ENCODE assay signal across 1 cellular context in genomic region chr16:74637742-74638453, GRCh38.
TF ChIP-seq lines count a peak whose summit lies in the region.

No MANE protein-coding gene starts in this region.

TF ChIP-seq in GM23338, 12 proteins besides CTCF, POLR2A, EP300 and RAD21 (continued from another document):
- TF ChIP-seq, protein P1, sequence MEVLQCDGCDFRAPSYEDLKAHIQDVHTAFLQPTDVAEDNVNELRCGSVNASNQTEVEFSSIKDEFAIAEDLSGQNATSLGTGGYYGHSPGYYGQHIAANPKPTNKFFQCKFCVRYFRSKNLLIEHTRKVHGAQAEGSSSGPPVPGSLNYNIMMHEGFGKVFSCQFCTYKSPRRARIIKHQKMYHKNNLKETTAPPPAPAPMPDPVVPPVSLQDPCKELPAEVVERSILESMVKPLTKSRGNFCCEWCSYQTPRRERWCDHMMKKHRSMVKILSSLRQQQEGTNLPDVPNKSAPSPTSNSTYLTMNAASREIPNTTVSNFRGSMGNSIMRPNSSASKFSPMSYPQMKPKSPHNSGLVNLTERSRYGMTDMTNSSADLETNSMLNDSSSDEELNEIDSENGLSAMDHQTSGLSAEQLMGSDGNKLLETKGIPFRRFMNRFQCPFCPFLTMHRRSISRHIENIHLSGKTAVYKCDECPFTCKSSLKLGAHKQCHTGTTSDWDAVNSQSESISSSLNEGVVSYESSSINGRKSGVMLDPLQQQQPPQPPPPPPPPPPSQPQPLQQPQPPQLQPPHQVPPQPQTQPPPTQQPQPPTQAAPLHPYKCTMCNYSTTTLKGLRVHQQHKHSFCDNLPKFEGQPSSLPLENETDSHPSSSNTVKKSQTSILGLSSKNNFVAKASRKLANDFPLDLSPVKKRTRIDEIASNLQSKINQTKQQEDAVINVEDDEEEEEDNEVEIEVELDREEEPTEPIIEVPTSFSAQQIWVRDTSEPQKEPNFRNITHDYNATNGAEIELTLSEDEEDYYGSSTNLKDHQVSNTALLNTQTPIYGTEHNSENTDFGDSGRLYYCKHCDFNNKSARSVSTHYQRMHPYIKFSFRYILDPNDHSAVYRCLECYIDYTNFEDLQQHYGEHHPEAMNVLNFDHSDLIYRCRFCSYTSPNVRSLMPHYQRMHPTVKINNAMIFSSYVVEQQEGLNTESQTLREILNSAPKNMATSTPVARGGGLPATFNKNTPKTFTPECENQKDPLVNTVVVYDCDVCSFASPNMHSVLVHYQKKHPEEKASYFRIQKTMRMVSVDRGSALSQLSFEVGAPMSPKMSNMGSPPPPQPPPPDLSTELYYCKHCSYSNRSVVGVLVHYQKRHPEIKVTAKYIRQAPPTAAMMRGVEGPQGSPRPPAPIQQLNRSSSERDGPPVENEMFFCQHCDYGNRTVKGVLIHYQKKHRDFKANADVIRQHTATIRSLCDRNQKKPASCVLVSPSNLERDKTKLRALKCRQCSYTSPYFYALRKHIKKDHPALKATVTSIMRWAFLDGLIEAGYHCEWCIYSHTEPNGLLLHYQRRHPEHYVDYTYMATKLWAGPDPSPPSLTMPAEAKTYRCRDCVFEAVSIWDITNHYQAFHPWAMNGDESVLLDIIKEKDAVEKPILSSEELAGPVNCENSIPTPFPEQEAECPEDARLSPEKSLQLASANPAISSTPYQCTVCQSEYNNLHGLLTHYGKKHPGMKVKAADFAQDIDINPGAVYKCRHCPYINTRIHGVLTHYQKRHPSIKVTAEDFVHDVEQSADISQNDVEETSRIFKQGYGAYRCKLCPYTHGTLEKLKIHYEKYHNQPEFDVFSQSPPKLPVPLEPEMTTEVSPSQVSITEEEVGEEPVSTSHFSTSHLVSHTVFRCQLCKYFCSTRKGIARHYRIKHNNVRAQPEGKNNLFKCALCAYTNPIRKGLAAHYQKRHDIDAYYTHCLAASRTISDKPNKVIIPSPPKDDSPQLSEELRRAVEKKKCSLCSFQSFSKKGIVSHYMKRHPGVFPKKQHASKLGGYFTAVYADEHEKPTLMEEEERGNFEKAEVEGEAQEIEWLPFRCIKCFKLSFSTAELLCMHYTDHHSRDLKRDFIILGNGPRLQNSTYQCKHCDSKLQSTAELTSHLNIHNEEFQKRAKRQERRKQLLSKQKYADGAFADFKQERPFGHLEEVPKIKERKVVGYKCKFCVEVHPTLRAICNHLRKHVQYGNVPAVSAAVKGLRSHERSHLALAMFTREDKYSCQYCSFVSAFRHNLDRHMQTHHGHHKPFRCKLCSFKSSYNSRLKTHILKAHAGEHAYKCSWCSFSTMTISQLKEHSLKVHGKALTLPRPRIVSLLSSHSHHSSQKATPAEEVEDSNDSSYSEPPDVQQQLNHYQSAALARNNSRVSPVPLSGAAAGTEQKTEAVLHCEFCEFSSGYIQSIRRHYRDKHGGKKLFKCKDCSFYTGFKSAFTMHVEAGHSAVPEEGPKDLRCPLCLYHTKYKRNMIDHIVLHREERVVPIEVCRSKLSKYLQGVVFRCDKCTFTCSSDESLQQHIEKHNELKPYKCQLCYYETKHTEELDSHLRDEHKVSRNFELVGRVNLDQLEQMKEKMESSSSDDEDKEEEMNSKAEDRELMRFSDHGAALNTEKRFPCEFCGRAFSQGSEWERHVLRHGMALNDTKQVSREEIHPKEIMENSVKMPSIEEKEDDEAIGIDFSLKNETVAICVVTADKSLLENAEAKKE (CRISPR knock-in tag; IDR thresholded peaks at IDR 0.05): no peak
- TF ChIP-seq ZNF331 (CRISPR knock-in tag; IDR thresholded peaks at IDR 0.05; ENCODE audit: low read depth): no peak
- TF ChIP-seq NANOG (IDR thresholded peaks at IDR 0.05; ENCODE audit: borderline replicate concordance): no peak
- TF ChIP-seq POLR2AphosphoS5 (IDR thresholded peaks at IDR 0.05; ENCODE audit: low read depth): no peak
